Comparison of ENCODE assay signal across 1 cellular context in the genomic region with DNA sequence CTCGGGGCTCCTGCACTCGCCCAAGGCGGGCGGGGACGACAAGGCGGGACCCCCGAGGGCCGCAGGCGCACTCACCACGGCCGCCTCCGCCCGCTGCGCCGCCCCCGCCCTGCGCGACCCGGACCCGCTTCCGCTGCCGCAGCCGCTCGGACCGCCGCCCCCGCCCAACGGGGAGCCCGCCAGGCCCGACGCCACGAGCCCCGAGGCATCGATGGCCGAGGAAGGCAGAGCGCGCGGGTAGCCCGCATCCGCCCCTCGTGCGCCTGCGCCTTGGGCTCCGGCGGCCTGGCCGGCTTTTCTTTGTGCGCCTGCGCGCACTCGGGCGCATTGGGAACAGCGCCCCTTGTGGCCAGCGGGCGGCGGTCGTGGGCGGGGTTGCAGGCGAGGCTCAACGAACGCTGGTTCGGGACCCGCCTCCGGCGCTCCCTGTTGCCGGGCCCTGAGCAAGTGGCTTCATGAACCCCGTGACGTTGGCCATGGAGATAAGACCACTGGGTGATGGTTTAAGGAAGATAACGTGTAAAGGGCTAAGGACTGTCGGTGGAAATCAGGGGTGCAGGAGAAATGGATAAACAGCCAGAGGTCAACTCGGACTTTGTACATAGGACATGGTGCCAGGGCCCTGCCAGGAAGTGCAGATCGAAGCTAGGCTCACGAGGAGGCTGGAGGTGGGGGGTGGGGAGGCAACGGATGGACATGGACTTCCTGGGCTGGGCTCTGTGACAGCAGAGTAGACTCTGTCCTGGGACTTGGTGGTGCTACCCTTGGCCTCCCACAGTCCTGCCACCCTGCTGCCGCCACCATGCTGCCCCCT.
TF ChIP-seq lines count a peak whose summit lies in the region.

A gene (plus strand): TSS at position 725 of the 814 bp plus-strand sequence. CDS start 78 bp downstream, at position 803.
A gene with protein sequence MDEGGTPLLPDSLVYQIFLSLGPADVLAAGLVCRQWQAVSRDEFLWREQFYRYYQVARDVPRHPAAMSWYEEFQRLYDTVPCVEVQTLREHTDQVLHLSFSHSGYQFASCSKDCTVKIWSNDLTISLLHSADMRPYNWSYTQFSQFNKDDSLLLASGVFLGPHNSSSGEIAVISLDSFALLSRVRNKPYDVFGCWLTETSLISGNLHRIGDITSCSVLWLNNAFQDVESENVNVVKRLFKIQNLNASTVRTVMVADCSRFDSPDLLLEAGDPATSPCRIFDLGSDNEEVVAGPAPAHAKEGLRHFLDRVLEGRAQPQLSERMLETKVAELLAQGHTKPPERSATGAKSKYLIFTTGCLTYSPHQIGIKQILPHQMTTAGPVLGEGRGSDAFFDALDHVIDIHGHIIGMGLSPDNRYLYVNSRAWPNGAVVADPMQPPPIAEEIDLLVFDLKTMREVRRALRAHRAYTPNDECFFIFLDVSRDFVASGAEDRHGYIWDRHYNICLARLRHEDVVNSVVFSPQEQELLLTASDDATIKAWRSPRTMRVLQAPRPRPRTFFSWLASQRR (minus strand): TSS at position 220 of the 814 bp plus-strand sequence. CDS start 655 bp downstream, outside the sequence.

TF ChIP-seq in HEK293, 187 proteins besides CTCF, POLR2A, EP300 and RAD21 (continued from another document and continues in another):
- TF ChIP-seq, protein P1, sequence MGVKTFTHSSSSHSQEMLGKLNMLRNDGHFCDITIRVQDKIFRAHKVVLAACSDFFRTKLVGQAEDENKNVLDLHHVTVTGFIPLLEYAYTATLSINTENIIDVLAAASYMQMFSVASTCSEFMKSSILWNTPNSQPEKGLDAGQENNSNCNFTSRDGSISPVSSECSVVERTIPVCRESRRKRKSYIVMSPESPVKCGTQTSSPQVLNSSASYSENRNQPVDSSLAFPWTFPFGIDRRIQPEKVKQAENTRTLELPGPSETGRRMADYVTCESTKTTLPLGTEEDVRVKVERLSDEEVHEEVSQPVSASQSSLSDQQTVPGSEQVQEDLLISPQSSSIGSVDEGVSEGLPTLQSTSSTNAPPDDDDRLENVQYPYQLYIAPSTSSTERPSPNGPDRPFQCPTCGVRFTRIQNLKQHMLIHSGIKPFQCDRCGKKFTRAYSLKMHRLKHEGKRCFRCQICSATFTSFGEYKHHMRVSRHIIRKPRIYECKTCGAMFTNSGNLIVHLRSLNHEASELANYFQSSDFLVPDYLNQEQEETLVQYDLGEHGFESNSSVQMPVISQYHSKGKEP (tag by site-specific recombination; IDR thresholded peaks at IDR 0.05), result peak; percentile 69
- TF ChIP-seq, protein P2, sequence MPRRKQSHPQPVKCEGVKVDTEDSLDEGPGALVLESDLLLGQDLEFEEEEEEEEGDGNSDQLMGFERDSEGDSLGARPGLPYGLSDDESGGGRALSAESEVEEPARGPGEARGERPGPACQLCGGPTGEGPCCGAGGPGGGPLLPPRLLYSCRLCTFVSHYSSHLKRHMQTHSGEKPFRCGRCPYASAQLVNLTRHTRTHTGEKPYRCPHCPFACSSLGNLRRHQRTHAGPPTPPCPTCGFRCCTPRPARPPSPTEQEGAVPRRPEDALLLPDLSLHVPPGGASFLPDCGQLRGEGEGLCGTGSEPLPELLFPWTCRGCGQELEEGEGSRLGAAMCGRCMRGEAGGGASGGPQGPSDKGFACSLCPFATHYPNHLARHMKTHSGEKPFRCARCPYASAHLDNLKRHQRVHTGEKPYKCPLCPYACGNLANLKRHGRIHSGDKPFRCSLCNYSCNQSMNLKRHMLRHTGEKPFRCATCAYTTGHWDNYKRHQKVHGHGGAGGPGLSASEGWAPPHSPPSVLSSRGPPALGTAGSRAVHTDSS (tag by site-specific recombination; IDR thresholded peaks at IDR 0.05), result 0 out of 2 replicates have a peak, but pooled peaks have one; percentile 20
- TF ChIP-seq ZNF350 (tag by site-specific recombination; IDR thresholded peaks at IDR 0.05) (no peak), IKZF3 (tag by site-specific recombination; IDR thresholded peaks at IDR 0.05) (0 out of 2 replicates have a peak, but pooled peaks have one; percentile 4), ZNF660 (tag by site-specific recombination; IDR thresholded peaks at IDR 0.05) (peak; percentile 79; the same call in 1 of the 2 replicates), HOXA7 (CRISPR knock-in tag; IDR thresholded peaks at IDR 0.05; ENCODE audit: borderline replicate concordance) (no peak), ZNF416 (tag by site-specific recombination; IDR thresholded peaks at IDR 0.05) (no peak), EGR2 (tag by site-specific recombination; IDR thresholded peaks at IDR 0.05; ENCODE audit: low read depth) (peak; percentile 82), ZBTB20 (tag by site-specific recombination; IDR thresholded peaks at IDR 0.05) (peak; percentile 47; the same call in 1 of the 2 replicates), ZBTB8A (tag by site-specific recombination; IDR thresholded peaks at IDR 0.05) (peak; percentile 87), ZEB2 (tag by site-specific recombination; IDR thresholded peaks at IDR 0.05) (no peak; the same call in 1 of the 2 replicates), ZNF621 (tag by site-specific recombination; IDR thresholded peaks at IDR 0.05) (no peak), ZNF175 (tag by site-specific recombination; IDR thresholded peaks at IDR 0.05) (no peak), KLF8 (tag by site-specific recombination; IDR thresholded peaks at IDR 0.05) (peak; percentile 90), KLF7 (tag by site-specific recombination; IDR thresholded peaks at IDR 0.05; ENCODE audit: borderline replicate concordance) (peak; percentile 84; the same call in 1 of the 2 replicates), ZNF843 (tag by site-specific recombination; IDR thresholded peaks at IDR 0.05) (peak; percentile 46), ZFP69B (tag by site-specific recombination; IDR thresholded peaks at IDR 0.05) (0 out of 2 replicates have a peak, but pooled peaks have one; percentile 17), KLF1 (tag by site-specific recombination; IDR thresholded peaks at IDR 0.05) (peak; percentile 98), ZNF2 (tag by site-specific recombination; IDR thresholded peaks at IDR 0.05) (0 out of 2 replicates have a peak, but pooled peaks have one; percentile 60)
- TF ChIP-seq, protein P3, sequence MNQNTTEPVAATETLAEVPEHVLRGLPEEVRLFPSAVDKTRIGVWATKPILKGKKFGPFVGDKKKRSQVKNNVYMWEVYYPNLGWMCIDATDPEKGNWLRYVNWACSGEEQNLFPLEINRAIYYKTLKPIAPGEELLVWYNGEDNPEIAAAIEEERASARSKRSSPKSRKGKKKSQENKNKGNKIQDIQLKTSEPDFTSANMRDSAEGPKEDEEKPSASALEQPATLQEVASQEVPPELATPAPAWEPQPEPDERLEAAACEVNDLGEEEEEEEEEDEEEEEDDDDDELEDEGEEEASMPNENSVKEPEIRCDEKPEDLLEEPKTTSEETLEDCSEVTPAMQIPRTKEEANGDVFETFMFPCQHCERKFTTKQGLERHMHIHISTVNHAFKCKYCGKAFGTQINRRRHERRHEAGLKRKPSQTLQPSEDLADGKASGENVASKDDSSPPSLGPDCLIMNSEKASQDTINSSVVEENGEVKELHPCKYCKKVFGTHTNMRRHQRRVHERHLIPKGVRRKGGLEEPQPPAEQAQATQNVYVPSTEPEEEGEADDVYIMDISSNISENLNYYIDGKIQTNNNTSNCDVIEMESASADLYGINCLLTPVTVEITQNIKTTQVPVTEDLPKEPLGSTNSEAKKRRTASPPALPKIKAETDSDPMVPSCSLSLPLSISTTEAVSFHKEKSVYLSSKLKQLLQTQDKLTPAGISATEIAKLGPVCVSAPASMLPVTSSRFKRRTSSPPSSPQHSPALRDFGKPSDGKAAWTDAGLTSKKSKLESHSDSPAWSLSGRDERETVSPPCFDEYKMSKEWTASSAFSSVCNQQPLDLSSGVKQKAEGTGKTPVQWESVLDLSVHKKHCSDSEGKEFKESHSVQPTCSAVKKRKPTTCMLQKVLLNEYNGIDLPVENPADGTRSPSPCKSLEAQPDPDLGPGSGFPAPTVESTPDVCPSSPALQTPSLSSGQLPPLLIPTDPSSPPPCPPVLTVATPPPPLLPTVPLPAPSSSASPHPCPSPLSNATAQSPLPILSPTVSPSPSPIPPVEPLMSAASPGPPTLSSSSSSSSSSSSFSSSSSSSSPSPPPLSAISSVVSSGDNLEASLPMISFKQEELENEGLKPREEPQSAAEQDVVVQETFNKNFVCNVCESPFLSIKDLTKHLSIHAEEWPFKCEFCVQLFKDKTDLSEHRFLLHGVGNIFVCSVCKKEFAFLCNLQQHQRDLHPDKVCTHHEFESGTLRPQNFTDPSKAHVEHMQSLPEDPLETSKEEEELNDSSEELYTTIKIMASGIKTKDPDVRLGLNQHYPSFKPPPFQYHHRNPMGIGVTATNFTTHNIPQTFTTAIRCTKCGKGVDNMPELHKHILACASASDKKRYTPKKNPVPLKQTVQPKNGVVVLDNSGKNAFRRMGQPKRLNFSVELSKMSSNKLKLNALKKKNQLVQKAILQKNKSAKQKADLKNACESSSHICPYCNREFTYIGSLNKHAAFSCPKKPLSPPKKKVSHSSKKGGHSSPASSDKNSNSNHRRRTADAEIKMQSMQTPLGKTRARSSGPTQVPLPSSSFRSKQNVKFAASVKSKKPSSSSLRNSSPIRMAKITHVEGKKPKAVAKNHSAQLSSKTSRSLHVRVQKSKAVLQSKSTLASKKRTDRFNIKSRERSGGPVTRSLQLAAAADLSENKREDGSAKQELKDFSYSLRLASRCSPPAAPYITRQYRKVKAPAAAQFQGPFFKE (tag by site-specific recombination; IDR thresholded peaks at IDR 0.05; ENCODE audit: borderline replicate concordance), result peak; percentile 58; the same call in 1 of the 2 replicates
- TF ChIP-seq, protein P4, sequence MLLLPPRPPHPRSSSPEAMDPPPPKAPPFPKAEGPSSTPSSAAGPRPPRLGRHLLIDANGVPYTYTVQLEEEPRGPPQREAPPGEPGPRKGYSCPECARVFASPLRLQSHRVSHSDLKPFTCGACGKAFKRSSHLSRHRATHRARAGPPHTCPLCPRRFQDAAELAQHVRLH (tag by site-specific recombination; IDR thresholded peaks at IDR 0.05), result peak; percentile 76
- TF ChIP-seq, protein P5, sequence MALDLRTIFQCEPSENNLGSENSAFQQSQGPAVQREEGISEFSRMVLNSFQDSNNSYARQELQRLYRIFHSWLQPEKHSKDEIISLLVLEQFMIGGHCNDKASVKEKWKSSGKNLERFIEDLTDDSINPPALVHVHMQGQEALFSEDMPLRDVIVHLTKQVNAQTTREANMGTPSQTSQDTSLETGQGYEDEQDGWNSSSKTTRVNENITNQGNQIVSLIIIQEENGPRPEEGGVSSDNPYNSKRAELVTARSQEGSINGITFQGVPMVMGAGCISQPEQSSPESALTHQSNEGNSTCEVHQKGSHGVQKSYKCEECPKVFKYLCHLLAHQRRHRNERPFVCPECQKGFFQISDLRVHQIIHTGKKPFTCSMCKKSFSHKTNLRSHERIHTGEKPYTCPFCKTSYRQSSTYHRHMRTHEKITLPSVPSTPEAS (tag by site-specific recombination; IDR thresholded peaks at IDR 0.05), result no peak
- TF ChIP-seq, protein P6, sequence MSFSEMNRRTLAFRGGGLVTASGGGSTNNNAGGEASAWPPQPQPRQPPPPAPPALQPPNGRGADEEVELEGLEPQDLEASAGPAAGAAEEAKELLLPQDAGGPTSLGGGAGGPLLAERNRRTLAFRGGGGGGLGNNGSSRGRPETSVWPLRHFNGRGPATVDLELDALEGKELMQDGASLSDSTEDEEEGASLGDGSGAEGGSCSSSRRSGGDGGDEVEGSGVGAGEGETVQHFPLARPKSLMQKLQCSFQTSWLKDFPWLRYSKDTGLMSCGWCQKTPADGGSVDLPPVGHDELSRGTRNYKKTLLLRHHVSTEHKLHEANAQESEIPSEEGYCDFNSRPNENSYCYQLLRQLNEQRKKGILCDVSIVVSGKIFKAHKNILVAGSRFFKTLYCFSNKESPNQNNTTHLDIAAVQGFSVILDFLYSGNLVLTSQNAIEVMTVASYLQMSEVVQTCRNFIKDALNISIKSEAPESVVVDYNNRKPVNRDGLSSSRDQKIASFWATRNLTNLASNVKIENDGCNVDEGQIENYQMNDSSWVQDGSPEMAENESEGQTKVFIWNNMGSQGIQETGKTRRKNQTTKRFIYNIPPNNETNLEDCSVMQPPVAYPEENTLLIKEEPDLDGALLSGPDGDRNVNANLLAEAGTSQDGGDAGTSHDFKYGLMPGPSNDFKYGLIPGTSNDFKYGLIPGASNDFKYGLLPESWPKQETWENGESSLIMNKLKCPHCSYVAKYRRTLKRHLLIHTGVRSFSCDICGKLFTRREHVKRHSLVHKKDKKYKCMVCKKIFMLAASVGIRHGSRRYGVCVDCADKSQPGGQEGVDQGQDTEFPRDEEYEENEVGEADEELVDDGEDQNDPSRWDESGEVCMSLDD (tag by site-specific recombination; IDR thresholded peaks at IDR 0.05), result 0 out of 2 replicates have a peak, but pooled peaks have one; percentile 55
- TF ChIP-seq, protein P7, sequence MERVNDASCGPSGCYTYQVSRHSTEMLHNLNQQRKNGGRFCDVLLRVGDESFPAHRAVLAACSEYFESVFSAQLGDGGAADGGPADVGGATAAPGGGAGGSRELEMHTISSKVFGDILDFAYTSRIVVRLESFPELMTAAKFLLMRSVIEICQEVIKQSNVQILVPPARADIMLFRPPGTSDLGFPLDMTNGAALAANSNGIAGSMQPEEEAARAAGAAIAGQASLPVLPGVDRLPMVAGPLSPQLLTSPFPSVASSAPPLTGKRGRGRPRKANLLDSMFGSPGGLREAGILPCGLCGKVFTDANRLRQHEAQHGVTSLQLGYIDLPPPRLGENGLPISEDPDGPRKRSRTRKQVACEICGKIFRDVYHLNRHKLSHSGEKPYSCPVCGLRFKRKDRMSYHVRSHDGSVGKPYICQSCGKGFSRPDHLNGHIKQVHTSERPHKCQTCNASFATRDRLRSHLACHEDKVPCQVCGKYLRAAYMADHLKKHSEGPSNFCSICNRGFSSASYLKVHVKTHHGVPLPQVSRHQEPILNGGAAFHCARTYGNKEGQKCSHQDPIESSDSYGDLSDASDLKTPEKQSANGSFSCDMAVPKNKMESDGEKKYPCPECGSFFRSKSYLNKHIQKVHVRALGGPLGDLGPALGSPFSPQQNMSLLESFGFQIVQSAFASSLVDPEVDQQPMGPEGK (tag by site-specific recombination; IDR thresholded peaks at IDR 0.05), result peak; percentile 46; the same call in 1 of the 2 replicates
- TF ChIP-seq, protein P8, sequence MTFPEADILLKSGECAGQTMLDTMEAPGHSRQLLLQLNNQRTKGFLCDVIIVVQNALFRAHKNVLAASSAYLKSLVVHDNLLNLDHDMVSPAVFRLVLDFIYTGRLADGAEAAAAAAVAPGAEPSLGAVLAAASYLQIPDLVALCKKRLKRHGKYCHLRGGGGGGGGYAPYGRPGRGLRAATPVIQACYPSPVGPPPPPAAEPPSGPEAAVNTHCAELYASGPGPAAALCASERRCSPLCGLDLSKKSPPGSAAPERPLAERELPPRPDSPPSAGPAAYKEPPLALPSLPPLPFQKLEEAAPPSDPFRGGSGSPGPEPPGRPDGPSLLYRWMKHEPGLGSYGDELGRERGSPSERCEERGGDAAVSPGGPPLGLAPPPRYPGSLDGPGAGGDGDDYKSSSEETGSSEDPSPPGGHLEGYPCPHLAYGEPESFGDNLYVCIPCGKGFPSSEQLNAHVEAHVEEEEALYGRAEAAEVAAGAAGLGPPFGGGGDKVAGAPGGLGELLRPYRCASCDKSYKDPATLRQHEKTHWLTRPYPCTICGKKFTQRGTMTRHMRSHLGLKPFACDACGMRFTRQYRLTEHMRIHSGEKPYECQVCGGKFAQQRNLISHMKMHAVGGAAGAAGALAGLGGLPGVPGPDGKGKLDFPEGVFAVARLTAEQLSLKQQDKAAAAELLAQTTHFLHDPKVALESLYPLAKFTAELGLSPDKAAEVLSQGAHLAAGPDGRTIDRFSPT (tag by site-specific recombination; IDR thresholded peaks at IDR 0.05), result peak; percentile 55
